In the genomic region with DNA sequence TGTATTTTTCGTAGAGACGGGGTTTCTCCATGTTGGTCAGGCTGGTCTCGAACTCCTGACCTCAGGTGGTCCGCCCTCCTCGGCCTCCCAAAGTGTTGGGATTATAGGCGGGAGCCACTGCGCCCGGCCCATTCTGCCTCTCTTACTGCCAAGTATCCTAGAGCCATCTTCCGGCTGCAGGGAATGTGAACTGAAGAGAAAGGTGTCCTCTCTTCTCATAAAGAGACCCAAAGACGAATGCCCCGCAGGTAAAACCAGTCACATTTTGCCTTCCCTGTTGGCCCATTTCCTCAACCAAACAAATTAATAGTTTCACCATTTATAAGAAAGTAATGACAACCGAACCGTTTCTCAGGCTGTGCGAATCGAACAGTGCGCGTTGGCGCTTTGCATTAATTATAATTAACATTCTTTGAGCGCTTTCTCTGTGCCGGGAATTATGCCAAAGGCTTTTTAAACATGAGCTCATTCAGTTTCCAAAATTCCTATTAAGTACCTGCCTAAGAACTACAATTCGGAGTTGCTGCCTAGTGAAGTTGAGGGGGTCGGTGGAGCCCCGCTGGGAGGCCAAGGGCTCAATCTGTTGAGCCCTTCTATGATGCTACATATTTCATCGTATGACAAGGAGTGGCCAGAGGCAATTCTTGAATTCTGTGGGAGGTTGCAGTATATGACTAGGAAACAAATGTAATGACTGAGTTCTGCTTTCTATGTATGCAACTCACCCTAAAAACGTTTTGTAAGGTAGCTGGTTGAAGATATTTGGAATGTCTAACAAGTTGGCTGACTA, we compare ENCODE assay signal across 8 cellular contexts. TPM values are rescaled to one million over a fixed set of nuclear protein-coding genes. Genes with fewer than 3 reads are reported as not detected.
DNase-seq lines count a peak whose midpoint lies in the region; ATAC-seq and TF ChIP-seq lines count a peak whose summit lies in the region.

No MANE protein-coding gene starts in this region.

- no peak for ATAC-seq in GM18519 (IDR thresholded peaks at IDR 0.05; ENCODE audit: low FRiP score, unreplicated experiment)

- peak overlapping the region; percentile 72 for H2AFZ ChIP-seq in KMS-11 (ENCODE audit: low read depth)

- no peak for DNase-seq in colonic mucosa
- DNase-seq in NCI-H524 (lab: John Stamatoyannopoulos, UW): no peak
- DNase-seq in NCI-H82 (lab: John Stamatoyannopoulos, UW): no peak
- DNase-seq in mesenteric fat pad (ENCODE audit: low spot score): no peak

- intact Hi-C loops in colonic mucosa (cut with DNase I): no loop called here

- TF ChIP-seq CTCF in 22Rv1 (IDR thresholded peaks at IDR 0.05): no peak
- no peak for TF ChIP-seq CTCF in KMS-11 (conservative IDR thresholded peaks at IDR 0.05; ENCODE audit: low read depth, low read length)
- TF ChIP-seq CTCF in colonic mucosa (IDR thresholded peaks at IDR 0.05): no peak

- H4K20me1 ChIP-seq in KMS-11 (ENCODE audit: insufficient read depth): no peaks in the 10 kb centered on the region

- H3K27me3 ChIP-seq in KMS-11 (ENCODE audit: insufficient read depth, low read depth) (no peaks in the 10 kb centered on the region), colonic mucosa (no peaks in the 10 kb centered on the region), mucosa of rectum (ENCODE audit: control insufficient read depth in 2 of 2, insufficient read depth in 2 of 2, low read length in 2 of 2) (no peaks in the 10 kb centered on the region)

- H3K4me3 ChIP-seq in KMS-11 (IDR thresholded peaks at IDR 0.05; ENCODE audit: insufficient read depth, low read depth, low read length) (no peak overlapping the region), colonic mucosa (peak overlapping the region; percentile 95), mucosa of rectum (ENCODE audit: low read length in 2 of 2) (peak overlapping the region; percentile 96 to 100)

- H3K9me3 ChIP-seq in colonic mucosa (no peaks in the 10 kb centered on the region), mucosa of rectum (ENCODE audit: control insufficient read depth in 2 of 2, low read length in 2 of 2) (no peaks in the 10 kb centered on the region)

- H3K4me1 ChIP-seq in KMS-11 (ENCODE audit: low read depth, poor library complexity, severe bottlenecking) (peaks cover 49% of the 10 kb centered on the region), colonic mucosa (peaks cover 9% of the 10 kb centered on the region), mucosa of rectum (ENCODE audit: control insufficient read depth in 2 of 2, insufficient read depth in 2 of 2, low read length in 2 of 2) (peaks cover 22 to 25% of the 10 kb centered on the region in 2 donors)

- peak overlapping the region; percentile 91 for H3K27ac ChIP-seq in 22Rv1
- H3K27ac ChIP-seq in KMS-11: peak overlapping the region; percentile 76
- peak overlapping the region; percentile 95 for H3K27ac ChIP-seq in colonic mucosa
- peak overlapping the region; percentile 90 to 94 for H3K27ac ChIP-seq in mucosa of rectum (ENCODE audit: low read depth in 2 of 2, low read length in 2 of 2)

- peak overlapping the region; percentile 65 for H3K4me2 ChIP-seq in KMS-11

- H3K9ac ChIP-seq in KMS-11 (peak overlapping the region; percentile 93; the same call in 1 of the 2 replicates), colonic mucosa (ENCODE audit: low read depth in 2 of 2, low read length in 2 of 2) (peak overlapping the region; percentile 62 to 98), mucosa of rectum (ENCODE audit: low read depth in 1 of 2, low read length in 2 of 2) (peak overlapping the region; percentile 82 to 96)

- peaks cover 12% of the 10 kb centered on the region; the same call in 1 of the 2 replicates for H3K36me3 ChIP-seq in KMS-11 (ENCODE audit: insufficient read depth)
- peaks cover 2% of the 10 kb centered on the region for H3K36me3 ChIP-seq in colonic mucosa
- peaks cover 21 to 23% of the 10 kb centered on the region in 2 donors for H3K36me3 ChIP-seq in mucosa of rectum (ENCODE audit: control insufficient read depth in 2 of 2, insufficient read depth in 2 of 2, low read length in 2 of 2)

- H3K79me2 ChIP-seq in KMS-11 (ENCODE audit: insufficient read depth, low read depth): peaks cover 42% of the 10 kb centered on the region

RNA-seq across cellular contexts. Expression of a gene that starts 0.8 kb away (rescaled TPM):
- total RNA-seq in colonic mucosa: 1,000 to 10,000 TPM in 1 of 2 donors, 100 to 1,000 TPM in 1; 835 to 1,022 TPM
- 734 TPM for total RNA-seq in mesenteric fat pad

RNA-seq across cellular contexts. Expression of a gene that starts 10.4 kb away (rescaled TPM):
- total RNA-seq in colonic mucosa (10 to 100 TPM; 12.2 to 14.3 TPM), mesenteric fat pad (15.1 TPM)

RNA-seq across cellular contexts. Expression of a gene that starts 37.1 kb away (rescaled TPM):
- 1 to 10 TPM; 5.5 to 7.1 TPM for total RNA-seq in colonic mucosa
- total RNA-seq in mesenteric fat pad: 6.2 TPM
